Comparison of ENCODE assay signal across 10 cellular contexts in genomic region chr3:186268616-186269448, GRCh38.
DNase-seq lines count a peak whose midpoint lies in the region; ATAC-seq and TF ChIP-seq lines count a peak whose summit lies in the region.
"Had no signal": no experiment of that assay in that cellular context is flagged by ENCODE, and none has a peak within 500 bp of the region (broad histone marks: within the 10 kb centered on the region; RNA-seq: fewer than 3 reads in every experiment).

No MANE protein-coding gene starts in this region.

- no peak overlapping the region for H4K8ac ChIP-seq in mesendoderm (ENCODE audit: low read depth, low read length)

- H4K5ac ChIP-seq in mesendoderm (ENCODE audit: low read length), result no peak overlapping the region

- in situ Hi-C loops in brain microvascular endothelial cell (cut with HindIII; ENCODE audit: low pct_ligation_motif_present, low sequenced_read_pairs), result no loop called here

- ATAC-seq in GM18907 (IDR thresholded peaks at IDR 0.05; ENCODE audit: unreplicated experiment), result no peak
- ATAC-seq in Right ventricle myocardium superior (ENCODE audit: poor library complexity), result no peak
- ATAC-seq: body of pancreas had no signal

- no peak overlapping the region for H2BK120ac ChIP-seq in mesendoderm (ENCODE audit: low read depth, low read length)

- H3K9me3 ChIP-seq in DOHH2 (ENCODE audit: control insufficient read depth, insufficient read depth, low read length) (no peaks in the 10 kb centered on the region), vagina (no peaks in the 10 kb centered on the region)
- H3K9me3 ChIP-seq: body of pancreas, neutrophil had no signal

- H3K36me3 ChIP-seq in DOHH2 (ENCODE audit: control insufficient read depth, low read length), result no peaks in the 10 kb centered on the region
- no peaks in the 10 kb centered on the region for H3K36me3 ChIP-seq in brain microvascular endothelial cell (replicated peaks)
- no peaks in the 10 kb centered on the region for H3K36me3 ChIP-seq in mesendoderm (ENCODE audit: control insufficient read depth, insufficient read depth, low read length)
- H3K36me3 ChIP-seq in vagina, result no peaks in the 10 kb centered on the region

- H3K4me2 ChIP-seq in DOHH2 (ENCODE audit: low read length) (no peak overlapping the region), mesendoderm (ENCODE audit: low read length) (no peak overlapping the region)

- WGBS in mesendoderm (ENCODE audit: extremely low coverage, insufficient coverage, low lambda C conversion rate), result no CpG with 5 or more reads among the region's 29 CpGs

- TF ChIP-seq CTCF in DOHH2 (IDR thresholded peaks at IDR 0.05; ENCODE audit: low read depth, low read length, poor library complexity, severe bottlenecking) (peak; percentile 36), brain microvascular endothelial cell (IDR thresholded peaks at IDR 0.05; ENCODE audit: low read depth, low read length, missing control alignments) (peak; percentile 70), vagina (IDR thresholded peaks at IDR 0.05) (no peak)

- no peak overlapping the region for H3K9ac ChIP-seq in mesendoderm (ENCODE audit: low read length)

- H3K27me3 ChIP-seq in DOHH2 (ENCODE audit: control insufficient read depth, low read length), result peaks cover 4% of the 10 kb centered on the region
- no peaks in the 10 kb centered on the region for H3K27me3 ChIP-seq in brain microvascular endothelial cell (replicated peaks)
- H3K27me3 ChIP-seq in mesendoderm (ENCODE audit: insufficient read depth, low read length, poor library complexity), result no peaks in the 10 kb centered on the region
- H3K27me3 ChIP-seq in vagina, result no peaks in the 10 kb centered on the region
- H3K27me3 ChIP-seq: body of pancreas, neutrophil had no signal

- H2BK5ac ChIP-seq in mesendoderm (ENCODE audit: low read length), result no peak overlapping the region

- no peak overlapping the region for H3K4ac ChIP-seq in mesendoderm (ENCODE audit: low read depth, low read length)

- H3K9me2 ChIP-seq in DOHH2 (replicated peaks; ENCODE audit: control insufficient read depth, low read length), result no peaks in the 10 kb centered on the region

- H3K79me2 ChIP-seq in DOHH2 (ENCODE audit: control insufficient read depth, low read length) (no peaks in the 10 kb centered on the region), mesendoderm (ENCODE audit: control insufficient read depth, insufficient read depth, low read length) (no peaks in the 10 kb centered on the region)

- no peak overlapping the region for H2BK15ac ChIP-seq in mesendoderm (replicated peaks; ENCODE audit: low read depth)

- DNase-seq in Jurkat, Clone E6-1 (ENCODE audit: low read depth, low spot score), result peak; percentile 42
- no peak for DNase-seq in brain microvascular endothelial cell
- DNase-seq in mesendoderm, result peak; percentile 62
- no peak for DNase-seq in superior temporal gyrus (ENCODE audit: extremely low spot score)
- no peak for DNase-seq in Right ventricle myocardium superior
- no peak for DNase-seq in vagina (ENCODE audit: extremely low spot score in 2 of 2)
- DNase-seq: body of pancreas had no signal

- H3K23ac ChIP-seq in mesendoderm (ENCODE audit: low read length), result no peak overlapping the region

- H4K20me1 ChIP-seq in DOHH2 (ENCODE audit: control insufficient read depth, insufficient read depth, low read depth, low read length), result no peaks in the 10 kb centered on the region

- H2AK5ac ChIP-seq in mesendoderm (ENCODE audit: low read length), result no peak overlapping the region

- intact Hi-C loops in Right ventricle myocardium superior (cut with DNase I) (no loop called here), vagina (cut with DNase I) (loop anchor here (10.0 kb wide), 1 partner anchor 266 kb away; no protein-coding TSS in a partner anchor)

- no peak overlapping the region for H3K18ac ChIP-seq in mesendoderm (ENCODE audit: low read length)

- no peaks in the 10 kb centered on the region for H3K79me1 ChIP-seq in mesendoderm (ENCODE audit: low read length)

- H3F3A ChIP-seq in DOHH2 (ENCODE audit: control insufficient read depth, insufficient read depth), result no peaks in the 10 kb centered on the region

- no peak overlapping the region for H3K27ac ChIP-seq in DOHH2 (ENCODE audit: low read depth, low read length)
- H3K27ac ChIP-seq in brain microvascular endothelial cell, result no peak overlapping the region
- H3K27ac ChIP-seq in mesendoderm (ENCODE audit: low read depth, low read length), result no peak overlapping the region
- no peak overlapping the region for H3K27ac ChIP-seq in vagina
- H3K27ac ChIP-seq: body of pancreas, neutrophil had no signal

- H3K4me1 ChIP-seq in DOHH2 (ENCODE audit: control insufficient read depth, low read length) (no peaks in the 10 kb centered on the region), mesendoderm (ENCODE audit: control insufficient read depth, low read depth, low read length) (no peaks in the 10 kb centered on the region), vagina (no peaks in the 10 kb centered on the region)
- H3K4me1 ChIP-seq: body of pancreas had no signal

- no peak overlapping the region for H3K56ac ChIP-seq in mesendoderm (ENCODE audit: low read length)

- TF ChIP-seq POLR2A in vagina (IDR thresholded peaks at IDR 0.05), result no peak

- no peak overlapping the region for H3K4me3 ChIP-seq in DOHH2 (ENCODE audit: low read length)
- H3K4me3 ChIP-seq in Jurkat, Clone E6-1 (ENCODE audit: low read length), result no peak overlapping the region
- H3K4me3 ChIP-seq in brain microvascular endothelial cell (ENCODE audit: low read depth, low read length), result no peak overlapping the region
- no peak overlapping the region for H3K4me3 ChIP-seq in mesendoderm (ENCODE audit: low read length)
- H3K4me3 ChIP-seq in vagina, result no peak overlapping the region
- H3K4me3 ChIP-seq: body of pancreas had no signal

Comparison
In these comparisons a context has a peak if more than half of its experiments do, and no peak if none do; other contexts are left out.
1. CTCF ChIP-seq: peak in DOHH2 (single experiment) and brain microvascular endothelial cell (single experiment); none in vagina (0 of 3).
2. DNase-seq: peak in Jurkat, Clone E6-1 (single experiment) and mesendoderm (single experiment); none in brain microvascular endothelial cell (single experiment), superior temporal gyrus (single experiment), Right ventricle myocardium superior (single experiment) and vagina (0 of 2).